ENCODE assay signal across 16 cellular contexts in genomic region chr7:5462216-5462615, GRCh38. TPM values are rescaled to one million over a fixed set of nuclear protein-coding genes. Genes with fewer than 3 reads are reported as not detected.
DNase-seq lines count a peak whose midpoint lies in the region; ATAC-seq and TF ChIP-seq lines count a peak whose summit lies in the region.
"Had no signal": no experiment of that assay in that cellular context is flagged by ENCODE, and none has a peak within 500 bp of the region (broad histone marks: within the 10 kb centered on the region; RNA-seq: fewer than 3 reads in every experiment).

No MANE protein-coding gene starts in this region.

- peaks cover 12% of the 10 kb centered on the region for H3K27me3 Mint-ChIP-seq in activated naive CD4-positive, alpha-beta T cell treated with anti-CD3 and anti-CD28 coated beads, Interleukin-2, amount 10 ng/mL, durations not matched to agents 7 days and 5 days
- no peaks in the 10 kb centered on the region for H3K27me3 Mint-ChIP-seq in activated naive CD4-positive, alpha-beta T cell treated with anti-CD3 and anti-CD28 coated beads for 36 hours (ENCODE audit: low read depth)
- H3K27me3 Mint-ChIP-seq in activated naive CD8-positive, alpha-beta T cell treated with anti-CD3 and anti-CD28 coated beads, Interleukin-2, amount 10 ng/mL, durations not matched to agents 7 days and 5 days = no peaks in the 10 kb centered on the region

- no peak for TF ChIP-seq POLR2A in right lobe of liver (IDR thresholded peaks at IDR 0.05)

- ATAC-seq in activated naive CD8-positive, alpha-beta T cell treated with anti-CD3 and anti-CD28 coated beads, Interleukin-2, amount 10 ng/mL, durations not matched to agents 7 days and 5 days (ENCODE audit: low read depth) = peak; percentile 77
- no peak for ATAC-seq in right lobe of liver
- ATAC-seq: SK-N-SH treated with all-trans-retinoic acid at 6 μM for 48 hours had no signal

- H3K4me3 Mint-ChIP-seq in activated naive CD4-positive, alpha-beta T cell treated with anti-CD3 and anti-CD28 coated beads, Interleukin-2, amount 10 ng/mL, durations not matched to agents 7 days and 5 days = no peak overlapping the region
- no peak overlapping the region for H3K4me3 Mint-ChIP-seq in activated naive CD4-positive, alpha-beta T cell treated with anti-CD3 and anti-CD28 coated beads for 36 hours
- H3K4me3 Mint-ChIP-seq in activated naive CD8-positive, alpha-beta T cell treated with anti-CD3 and anti-CD28 coated beads, Interleukin-2, amount 10 ng/mL, durations not matched to agents 7 days and 5 days = peak overlapping the region; percentile 73

- H3K9me3 ChIP-seq in right lobe of liver = no peaks in the 10 kb centered on the region
- H3K9me3 ChIP-seq: Peyer's patch had no signal

- no peak for DNase-seq in activated naive CD4-positive, alpha-beta T cell treated with anti-CD3 and anti-CD28 coated beads, Interleukin-2, amount 10 ng/mL, durations not matched to agents 7 days and 5 days
- DNase-seq in activated naive CD4-positive, alpha-beta T cell treated with anti-CD3 and anti-CD28 coated beads for 36 hours = no peak
- DNase-seq in KG1 (lab: John Stamatoyannopoulos, UW) (peak; percentile 23), posterior cingulate gyrus (no peak), right lobe of liver (no peak), NCI-H345 (lab: John Stamatoyannopoulos, UW) (no peak), middle frontal gyrus (ENCODE audit: extremely low spot score, low spot score) (no peak)
- no peak for DNase-seq in activated naive CD8-positive, alpha-beta T cell treated with anti-CD3 and anti-CD28 coated beads, Interleukin-2, amount 10 ng/mL, durations not matched to agents 7 days and 5 days
- DNase-seq: EL, H7, NCI-H1092, NCI-H2107, NCI-H69, Peyer's patch, SHP77 had no signal

- no peak overlapping the region for H3K27ac ChIP-seq in right lobe of liver
- H3K27ac ChIP-seq: Peyer's patch had no signal

- no peaks in the 10 kb centered on the region for H3K36me3 Mint-ChIP-seq in activated naive CD4-positive, alpha-beta T cell treated with anti-CD3 and anti-CD28 coated beads, Interleukin-2, amount 10 ng/mL, durations not matched to agents 7 days and 5 days
- no peaks in the 10 kb centered on the region for H3K36me3 Mint-ChIP-seq in activated naive CD4-positive, alpha-beta T cell treated with anti-CD3 and anti-CD28 coated beads for 36 hours (ENCODE audit: low read depth)
- H3K36me3 Mint-ChIP-seq in activated naive CD8-positive, alpha-beta T cell treated with anti-CD3 and anti-CD28 coated beads, Interleukin-2, amount 10 ng/mL, durations not matched to agents 7 days and 5 days = no peaks in the 10 kb centered on the region

- no peaks in the 10 kb centered on the region for H3K9me3 Mint-ChIP-seq in activated naive CD4-positive, alpha-beta T cell treated with anti-CD3 and anti-CD28 coated beads, Interleukin-2, amount 10 ng/mL, durations not matched to agents 7 days and 5 days
- no peaks in the 10 kb centered on the region for H3K9me3 Mint-ChIP-seq in activated naive CD4-positive, alpha-beta T cell treated with anti-CD3 and anti-CD28 coated beads for 36 hours
- no peaks in the 10 kb centered on the region for H3K9me3 Mint-ChIP-seq in activated naive CD8-positive, alpha-beta T cell treated with anti-CD3 and anti-CD28 coated beads, Interleukin-2, amount 10 ng/mL, durations not matched to agents 7 days and 5 days

- H3K4me3 ChIP-seq in right lobe of liver = no peak overlapping the region
- H3K4me3 ChIP-seq: Peyer's patch had no signal

- H3K36me3 ChIP-seq in right lobe of liver = no peaks in the 10 kb centered on the region
- H3K36me3 ChIP-seq: Peyer's patch had no signal

- H3K4me1 ChIP-seq in right lobe of liver = no peaks in the 10 kb centered on the region
- H3K4me1 ChIP-seq: Peyer's patch had no signal

- intact Hi-C loops in activated naive CD4-positive, alpha-beta T cell treated with anti-CD3 and anti-CD28 coated beads for 36 hours (cut with micrococcal nuclease) = no loop called here
- intact Hi-C loops in posterior cingulate gyrus (cut with DNase I) = no loop called here
- intact Hi-C loops in right lobe of liver (cut with DNase I) = no loop called here

- POLR2A ChIA-PET in activated naive CD8-positive, alpha-beta T cell treated with anti-CD3 and anti-CD28 coated beads, Interleukin-2, amount 10 ng/mL, durations not matched to agents 7 days and 5 days (lab: Charles Lee) = interaction anchor here (1.3 kb wide), 1 partner anchor 65 kb away, joined by 3 read pairs; no protein-coding TSS in a partner anchor

- CTCF ChIA-PET in activated naive CD4-positive, alpha-beta T cell treated with anti-CD3 and anti-CD28 coated beads, Interleukin-2, amount 10 ng/mL, durations not matched to agents 7 days and 5 days (lab: Charles Lee) = no interaction called here
- CTCF ChIA-PET in activated naive CD4-positive, alpha-beta T cell treated with anti-CD3 and anti-CD28 coated beads for 36 hours (lab: Charles Lee) = no interaction called here

- no peaks in the 10 kb centered on the region for H3K27me3 ChIP-seq in right lobe of liver
- H3K27me3 ChIP-seq: Peyer's patch had no signal

- H3K4me1 Mint-ChIP-seq in activated naive CD4-positive, alpha-beta T cell treated with anti-CD3 and anti-CD28 coated beads, Interleukin-2, amount 10 ng/mL, durations not matched to agents 7 days and 5 days = peaks cover 12% of the 10 kb centered on the region
- H3K4me1 Mint-ChIP-seq in activated naive CD4-positive, alpha-beta T cell treated with anti-CD3 and anti-CD28 coated beads for 36 hours (ENCODE audit: low read depth) = peaks cover 2% of the 10 kb centered on the region
- H3K4me1 Mint-ChIP-seq in activated naive CD8-positive, alpha-beta T cell treated with anti-CD3 and anti-CD28 coated beads, Interleukin-2, amount 10 ng/mL, durations not matched to agents 7 days and 5 days = peaks cover 15% of the 10 kb centered on the region

- no peak for TF ChIP-seq CTCF in right lobe of liver (IDR thresholded peaks at IDR 0.05)

- peak overlapping the region; percentile 7 for H3K27ac Mint-ChIP-seq in activated naive CD4-positive, alpha-beta T cell treated with anti-CD3 and anti-CD28 coated beads, Interleukin-2, amount 10 ng/mL, durations not matched to agents 7 days and 5 days
- no peak overlapping the region for H3K27ac Mint-ChIP-seq in activated naive CD4-positive, alpha-beta T cell treated with anti-CD3 and anti-CD28 coated beads for 36 hours
- H3K27ac Mint-ChIP-seq in activated naive CD8-positive, alpha-beta T cell treated with anti-CD3 and anti-CD28 coated beads, Interleukin-2, amount 10 ng/mL, durations not matched to agents 7 days and 5 days = peak overlapping the region; percentile 69

- WGBS in right lobe of liver (ENCODE audit: insufficient coverage, low coverage, low lambda C conversion rate, missing lambda C conversion rate) = 74% methylated on average over 9 of the region's 10 CpGs

RNA-seq across cellular contexts. Expression of gene TNRC18, which starts 38.6 kb away (rescaled TPM):
- 10 to 100 TPM; 36.0 to 43.8 TPM for total RNA-seq in activated naive CD4-positive, alpha-beta T cell treated with anti-CD3 and anti-CD28 coated beads for 36 hours
- total RNA-seq in activated naive CD8-positive, alpha-beta T cell treated with anti-CD3 and anti-CD28 coated beads, Interleukin-2, amount 10 ng/mL, durations not matched to agents 7 days and 5 days = 10 to 100 TPM; 51.9 to 57.2 TPM
- total RNA-seq in right lobe of liver = 10 to 100 TPM; 27.0 to 36.9 (median 30.5) TPM

RNA-seq across cellular contexts. Expression of gene FBXL18, which starts 51.4 kb away (rescaled TPM):
- total RNA-seq in activated naive CD4-positive, alpha-beta T cell treated with anti-CD3 and anti-CD28 coated beads for 36 hours = 1 to 10 TPM; 7.0 to 7.1 TPM
- total RNA-seq in activated naive CD8-positive, alpha-beta T cell treated with anti-CD3 and anti-CD28 coated beads, Interleukin-2, amount 10 ng/mL, durations not matched to agents 7 days and 5 days = 10 to 100 TPM; 11.4 to 12.0 TPM
- 1 to 10 TPM; 3.5 to 8.5 (median 4.7) TPM for total RNA-seq in right lobe of liver
